ENCODE assay signal across 19 cellular contexts in the genomic region with DNA sequence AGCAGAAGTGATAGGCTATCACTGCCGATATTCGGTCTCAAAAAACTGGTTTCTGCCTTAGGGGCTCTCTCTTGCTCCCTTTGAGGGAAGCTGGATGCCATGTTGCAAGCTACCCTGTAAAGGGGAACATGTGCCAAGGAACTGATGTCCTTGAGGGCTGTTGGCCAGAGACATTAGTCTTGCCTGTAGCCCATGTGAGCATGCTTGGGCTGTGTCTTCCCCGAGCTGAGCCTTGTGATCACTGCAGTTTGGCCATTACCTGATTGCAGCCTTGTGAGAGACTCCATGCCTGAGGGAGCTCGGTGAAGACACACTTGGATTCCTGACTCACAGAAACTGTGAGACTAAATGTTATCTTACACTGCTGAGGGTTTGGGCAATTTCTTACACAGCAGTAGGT.
"Had no signal": no experiment of that assay in that cellular context is flagged by ENCODE, and none has a peak within 500 bp of the region (broad histone marks: within the 10 kb centered on the region; RNA-seq: fewer than 3 reads in every experiment).

No MANE protein-coding gene starts in this region.

- H3K27me3 Mint-ChIP-seq: naive thymus-derived CD8-positive, alpha-beta T cell had no signal

- H3K36me3 ChIP-seq: ovary had no signal

- ATAC-seq: left colon; mucosa of descending colon; naive thymus-derived CD8-positive, alpha-beta T cell; right cardiac atrium had no signal

- H3K4me3 ChIP-seq: dorsolateral prefrontal cortex, mucosa of descending colon, ovary, suprapubic skin, thyroid gland, upper lobe of left lung had no signal

- DNase-seq: cortex of kidney; dorsolateral prefrontal cortex; effector CD8-positive, alpha-beta T cell; foreskin melanocyte; head of caudate nucleus; hippocampal formation; left colon; mucosa of descending colon; naive thymus-derived CD8-positive, alpha-beta T cell; nucleus accumbens; ovary; right cardiac atrium; small intestine; stimulated activated CD4-positive, alpha-beta T cell treated with anti-CD3 and anti-CD28 coated beads, Interleukin-12 subunit alpha, Interleukin-12 subunit beta, amount 100 ng/mL, for 4 hours; stimulated activated naive CD4-positive, alpha-beta T cell treated with Interleukin-2 at 50 U/mL for 16 hours; thyroid gland; upper lobe of left lung had no signal

- H3K27me3 ChIP-seq: dorsolateral prefrontal cortex, ovary, suprapubic skin, thyroid gland, upper lobe of left lung had no signal

- H3K9me3 Mint-ChIP-seq: naive thymus-derived CD8-positive, alpha-beta T cell; neural crest cell had no signal

- FAIRE-seq: small intestine had no signal

- H3K4me3 Mint-ChIP-seq: naive thymus-derived CD8-positive, alpha-beta T cell; neural crest cell had no signal

- H3K9me3 ChIP-seq: mucosa of descending colon, ovary, suprapubic skin, thyroid gland, upper lobe of left lung had no signal

- H3K27ac ChIP-seq: ovary, suprapubic skin, upper lobe of left lung had no signal
